Comparison of ENCODE assay signal across 25 cellular contexts in genomic region chr12:46982629-46983392, GRCh38.
DNase-seq lines count a peak whose midpoint lies in the region; ATAC-seq, FAIRE-seq and TF ChIP-seq lines count a peak whose summit lies in the region.
"Had no signal": no experiment of that assay in that cellular context is flagged by ENCODE, and none has a peak within 500 bp of the region (broad histone marks: within the 10 kb centered on the region; RNA-seq: fewer than 3 reads in every experiment).

No MANE protein-coding gene starts in this region.

- H3K27me3 ChIP-seq in RWPE2 (ENCODE audit: insufficient read depth, poor library complexity, severe bottlenecking) (no peaks in the 10 kb centered on the region), keratinocyte (ENCODE audit: control insufficient read depth, extremely low read depth, insufficient read depth, low read length) (no peaks in the 10 kb centered on the region), suprapubic skin (no peaks in the 10 kb centered on the region)
- H3K27me3 ChIP-seq: BLaER1, right lobe of liver, thyroid gland had no signal

- peak overlapping the region; percentile 1 for H3K4me2 ChIP-seq in keratinocyte (ENCODE audit: control insufficient read depth, extremely low read depth, insufficient read depth, low read depth, low read length)
- H3K4me2 ChIP-seq: BLaER1 had no signal

- no peaks in the 10 kb centered on the region for H3K36me3 ChIP-seq in RWPE2 (ENCODE audit: low read depth)
- H3K36me3 ChIP-seq in keratinocyte (ENCODE audit: control insufficient read depth in 2 of 2, extremely low read depth in 1 of 2, insufficient read depth in 2 of 2, low read length in 2 of 2): no peaks in the 10 kb centered on the region
- H3K36me3 ChIP-seq in suprapubic skin: no peaks in the 10 kb centered on the region
- H3K36me3 ChIP-seq: BLaER1, right lobe of liver, spleen, thyroid gland had no signal

- TF ChIP-seq POLR2A in suprapubic skin (IDR thresholded peaks at IDR 0.05): no peak

- peaks cover 3% of the 10 kb centered on the region for H3K9me3 Mint-ChIP-seq in HFFc6
- H3K9me3 Mint-ChIP-seq: activated CD4-positive, alpha-beta memory T cell treated with anti-CD3 and anti-CD28 coated beads for 36 hours; activated T-helper 17 cell treated with anti-CD3 and anti-CD28 coated beads, Interleukin-2, amount 50 U/mL, for 72 hours; T-helper 2 cell treated with Interferon-gamma antibody and Interleukin-4, amounts not matched to agents 5 μg/mL and 100 μg/mL, for 36 hours had no signal

- ATAC-seq in RWPE2 (ENCODE audit: low read depth) (no peak), HG02798 (IDR thresholded peaks at IDR 0.05; ENCODE audit: poor library complexity, unreplicated experiment) (no peak)
- ATAC-seq: activated T-helper 17 cell treated with anti-CD3 and anti-CD28 coated beads, Interleukin-2, amount 50 U/mL, for 72 hours had no signal

- H3K4me1 ChIP-seq in RWPE2 (ENCODE audit: insufficient read depth, poor library complexity, severe bottlenecking) (peaks cover 12% of the 10 kb centered on the region), keratinocyte (ENCODE audit: control insufficient read depth, extremely low read depth, insufficient read depth, low read length) (peaks cover 24% of the 10 kb centered on the region), suprapubic skin (peaks cover 5% of the 10 kb centered on the region)
- H3K4me1 ChIP-seq: BLaER1, spleen had no signal

- H3K9ac ChIP-seq in keratinocyte (ENCODE audit: control insufficient read depth, extremely low read depth, insufficient read depth, low read length): no peak overlapping the region
- H3K9ac ChIP-seq: BLaER1 had no signal

- peaks cover 67% of the 10 kb centered on the region for H3K4me1 Mint-ChIP-seq in HFFc6 (ENCODE audit: low read depth)
- H3K4me1 Mint-ChIP-seq: activated T-helper 17 cell treated with anti-CD3 and anti-CD28 coated beads, Interleukin-2, amount 50 U/mL, for 72 hours; stimulated activated naive CD8-positive, alpha-beta T cell treated with anti-CD3 and anti-CD28 coated beads, Interleukin-15, amount 100 ng/mL, for 72 hours had no signal

- DNase-seq in HFFc6: no peak
- no peak for DNase-seq in RWPE2 (ENCODE audit: low spot score)
- no peak for DNase-seq in keratinocyte (ENCODE audit: low read depth, low spot score)
- no peak for DNase-seq in suprapubic skin (ENCODE audit: low spot score in 2 of 2)
- no peak for DNase-seq in NOMO-1 treated with dmso at 0.1 percent for 144 hours (lab: John Stamatoyannopoulos, UW; ENCODE audit: unreplicated experiment)
- no peak for DNase-seq in DMS 273 (lab: John Stamatoyannopoulos, UW; ENCODE audit: unreplicated experiment)
- DNase-seq: activated CD4-positive, alpha-beta memory T cell treated with anti-CD3 and anti-CD28 coated beads for 36 hours; activated CD4-positive, CD25-positive, alpha-beta regulatory T cell treated with anti-CD3 and anti-CD28 coated beads, Interleukin-2, amount 50 U/mL, for 72 hours; activated CD8-positive, alpha-beta memory T cell treated with anti-CD3 and anti-CD28 coated beads, Interleukin-2, amount 50 U/mL, for 48 hours; activated naive CD4-positive, alpha-beta T cell treated with anti-CD3 and anti-CD28 coated beads, Interleukin-2, amount 50 U/mL, for 16 hours; amygdala; hippocampal formation; NCI-H446; NCI-H774; posterior cingulate gyrus; spleen; stimulated activated CD4-positive, alpha-beta T cell treated with anti-CD3 and anti-CD28 coated beads, Interleukin-2, amount 100 ng/mL, for 24 hours; stimulated activated naive CD8-positive, alpha-beta T cell treated with anti-CD3 and anti-CD28 coated beads, Interleukin-15, amount 100 ng/mL, for 72 hours had no signal

- no peak for TF ChIP-seq EP300 in suprapubic skin (IDR thresholded peaks at IDR 0.05)

- H3K27ac ChIP-seq in RWPE2 (ENCODE audit: poor library complexity, severe bottlenecking) (peak overlapping the region; percentile 20), keratinocyte (ENCODE audit: control insufficient read depth, insufficient read depth, low read length) (no peak overlapping the region), suprapubic skin (peak overlapping the region; percentile 59)
- H3K27ac ChIP-seq: BLaER1, right lobe of liver, spleen, thyroid gland had no signal

- dilution Hi-C loops in keratinocyte (cut with MboI; ENCODE audit: extremely low pct_ligation_motif_present, low sequenced_read_pairs): no loop called here

- peaks cover 9% of the 10 kb centered on the region for H3K36me3 Mint-ChIP-seq in HFFc6 (ENCODE audit: low read depth)
- H3K36me3 Mint-ChIP-seq: activated CD4-positive, alpha-beta memory T cell treated with anti-CD3 and anti-CD28 coated beads for 36 hours had no signal

- no peak overlapping the region for H3K4me3 Mint-ChIP-seq in HFFc6
- H3K4me3 Mint-ChIP-seq: activated CD4-positive, alpha-beta memory T cell treated with anti-CD3 and anti-CD28 coated beads for 36 hours; activated T-helper 17 cell treated with anti-CD3 and anti-CD28 coated beads, Interleukin-2, amount 50 U/mL, for 72 hours; stimulated activated naive CD8-positive, alpha-beta T cell treated with anti-CD3 and anti-CD28 coated beads, Interleukin-15, amount 100 ng/mL, for 72 hours; T-helper 2 cell treated with Interferon-gamma antibody and Interleukin-4, amounts not matched to agents 5 μg/mL and 100 μg/mL, for 36 hours had no signal

- no peak overlapping the region for H3K4me3 ChIP-seq in RWPE2 (ENCODE audit: severe bottlenecking)
- peak overlapping the region in 1 of 3 experiments; percentile 26 for H3K4me3 ChIP-seq in keratinocyte (ENCODE audit: control insufficient read depth in 2 of 3, extremely low read depth in 1 of 3, insufficient read depth in 2 of 3, low read depth in 1 of 3, low read length in 3 of 3)
- H3K4me3 ChIP-seq in suprapubic skin: no peak overlapping the region
- H3K4me3 ChIP-seq: BLaER1, right lobe of liver, spleen, thyroid gland had no signal

- TF ChIP-seq CTCF in HFFc6 (IDR thresholded peaks at IDR 0.05): no peak
- TF ChIP-seq CTCF in RWPE2 (IDR thresholded peaks at IDR 0.05; ENCODE audit: poor library complexity, severe bottlenecking): no peak
- no peak for TF ChIP-seq CTCF in keratinocyte (optimal IDR thresholded peaks at IDR 0.05 in 1 of 3, IDR thresholded peaks at IDR 0.05 in 1 of 3, conservative IDR thresholded peaks at IDR 0.05 in 1 of 3; ENCODE audit: extremely low read depth in 1 of 3, insufficient read depth in 2 of 3, low read length in 3 of 3)
- TF ChIP-seq CTCF in suprapubic skin (IDR thresholded peaks at IDR 0.05): no peak

- no peaks in the 10 kb centered on the region for H3K79me2 ChIP-seq in keratinocyte (ENCODE audit: control insufficient read depth, insufficient read depth, low read length)

- no peaks in the 10 kb centered on the region for H3K9me3 ChIP-seq in RWPE2 (ENCODE audit: severe bottlenecking)
- no peaks in the 10 kb centered on the region for H3K9me3 ChIP-seq in keratinocyte (ENCODE audit: control insufficient read depth, low read depth, low read length)
- no peaks in the 10 kb centered on the region for H3K9me3 ChIP-seq in suprapubic skin
- H3K9me3 ChIP-seq: BLaER1, right lobe of liver, thyroid gland had no signal

- no peaks in the 10 kb centered on the region for H4K20me1 ChIP-seq in keratinocyte (ENCODE audit: control insufficient read depth, extremely low read depth, insufficient read depth, low read length)
- H4K20me1 ChIP-seq: BLaER1 had no signal

- H3K9me1 ChIP-seq in keratinocyte (ENCODE audit: control insufficient read depth, extremely low read depth, insufficient read depth, low read length): no peaks in the 10 kb centered on the region

- peak; percentile 69 for FAIRE-seq in keratinocyte (lab: Jason Lieb, UNC)
- FAIRE-seq: GM12891 had no signal

- peaks cover 4% of the 10 kb centered on the region; the same call in 1 of the 2 replicates for H3K27me3 Mint-ChIP-seq in HFFc6 (ENCODE audit: insufficient read depth)

- H3K27ac Mint-ChIP-seq in HFFc6: peak overlapping the region; percentile 68
- H3K27ac Mint-ChIP-seq: activated CD4-positive, alpha-beta memory T cell treated with anti-CD3 and anti-CD28 coated beads for 36 hours; activated T-helper 17 cell treated with anti-CD3 and anti-CD28 coated beads, Interleukin-2, amount 50 U/mL, for 72 hours; T-helper 2 cell treated with Interferon-gamma antibody and Interleukin-4, amounts not matched to agents 5 μg/mL and 100 μg/mL, for 36 hours had no signal

- WGBS in suprapubic skin: 89% methylated on average over 2 of the region's 2 CpGs

- peak overlapping the region; percentile 17 for H2AFZ ChIP-seq in keratinocyte (ENCODE audit: control insufficient read depth, low read length)
